17 cellular contexts compared by ENCODE assay signal in genomic region chr10:92094960-92095359, GRCh38.
A peak's percentile ranks its signal among the peaks of the same experiment; 100 is the strongest.
DNase-seq lines count a peak whose midpoint lies in the region; ATAC-seq, FAIRE-seq and TF ChIP-seq lines count a peak whose summit lies in the region.
"Had no signal": no experiment of that assay in that cellular context is flagged by ENCODE, and none has a peak within 500 bp of the region (broad histone marks: within the 10 kb centered on the region; RNA-seq: fewer than 3 reads in every experiment).

No MANE protein-coding gene starts in this region.

- H3K27ac Mint-ChIP-seq in memory B cell (peak overlapping the region; percentile 74), type B pancreatic cell (peak overlapping the region; percentile 19)
- H3K27ac Mint-ChIP-seq: CD8-positive, alpha-beta T cell; IgD-negative memory B cell had no signal

- no peaks in the 10 kb centered on the region for H3K36me3 Mint-ChIP-seq in memory B cell
- H3K36me3 Mint-ChIP-seq in type B pancreatic cell, result no peaks in the 10 kb centered on the region
- H3K36me3 Mint-ChIP-seq: CD8-positive, alpha-beta T cell; IgD-negative memory B cell had no signal

- no peak overlapping the region for H3K4me3 Mint-ChIP-seq in memory B cell
- no peak overlapping the region for H3K4me3 Mint-ChIP-seq in type B pancreatic cell
- H3K4me3 Mint-ChIP-seq: CD8-positive, alpha-beta T cell; IgD-negative memory B cell had no signal

- TF ChIP-seq POLR2A in H54 (IDR thresholded peaks at IDR 0.05; ENCODE audit: low read depth, low read length), result no peak

- peak; percentile 50 for FAIRE-seq in H54 (lab: Jason Lieb, UNC)
- FAIRE-seq: HTR-8/SVneo had no signal

- DNase-seq in H54 (ENCODE audit: insufficient read length, low spot score), result no peak
- peak; percentile 9 for DNase-seq in NCI-H146 treated with DMSO at 0.1 percent for 48 hours (lab: John Stamatoyannopoulos, UW; ENCODE audit: unreplicated experiment)
- no peak for DNase-seq in memory B cell (ENCODE audit: low spot score in 2 of 2)
- DNase-seq in type B pancreatic cell (ENCODE audit: extremely low spot score, unreplicated experiment), result no peak
- no peak for DNase-seq in RKO (ENCODE audit: low spot score)
- no peak for DNase-seq in NCI-H2107 (lab: John Stamatoyannopoulos, UW)
- DNase-seq: 8988T; Calu3; CD8-positive, alpha-beta T cell; DMS79 treated with DMSO at 0.1 percent for 48 hours; GF-D8; GM23248; H7 had no signal

- H3K4me1 Mint-ChIP-seq in memory B cell, result peaks cover 15% of the 10 kb centered on the region
- peaks cover 6% of the 10 kb centered on the region for H3K4me1 Mint-ChIP-seq in type B pancreatic cell (ENCODE audit: unreplicated experiment)

- no peak for TF ChIP-seq CTCF in type B pancreatic cell (conservative IDR thresholded peaks at IDR 0.05)

- no peaks in the 10 kb centered on the region for H3K9me3 Mint-ChIP-seq in memory B cell
- H3K9me3 Mint-ChIP-seq in type B pancreatic cell, result no peaks in the 10 kb centered on the region
- H3K9me3 Mint-ChIP-seq: CD8-positive, alpha-beta T cell; IgD-negative memory B cell had no signal

- H3K27me3 Mint-ChIP-seq in memory B cell, result no peaks in the 10 kb centered on the region
- no peaks in the 10 kb centered on the region for H3K27me3 Mint-ChIP-seq in type B pancreatic cell
- H3K27me3 Mint-ChIP-seq: IgD-negative memory B cell had no signal

- ATAC-seq in memory B cell (ENCODE audit: low read depth) (no peak), GM21367 (IDR thresholded peaks at IDR 0.05; ENCODE audit: unreplicated experiment) (no peak)
- ATAC-seq: CD8-positive, alpha-beta T cell; HCT116 had no signal
